1 cellular context compared by ENCODE assay signal in the genomic region with DNA sequence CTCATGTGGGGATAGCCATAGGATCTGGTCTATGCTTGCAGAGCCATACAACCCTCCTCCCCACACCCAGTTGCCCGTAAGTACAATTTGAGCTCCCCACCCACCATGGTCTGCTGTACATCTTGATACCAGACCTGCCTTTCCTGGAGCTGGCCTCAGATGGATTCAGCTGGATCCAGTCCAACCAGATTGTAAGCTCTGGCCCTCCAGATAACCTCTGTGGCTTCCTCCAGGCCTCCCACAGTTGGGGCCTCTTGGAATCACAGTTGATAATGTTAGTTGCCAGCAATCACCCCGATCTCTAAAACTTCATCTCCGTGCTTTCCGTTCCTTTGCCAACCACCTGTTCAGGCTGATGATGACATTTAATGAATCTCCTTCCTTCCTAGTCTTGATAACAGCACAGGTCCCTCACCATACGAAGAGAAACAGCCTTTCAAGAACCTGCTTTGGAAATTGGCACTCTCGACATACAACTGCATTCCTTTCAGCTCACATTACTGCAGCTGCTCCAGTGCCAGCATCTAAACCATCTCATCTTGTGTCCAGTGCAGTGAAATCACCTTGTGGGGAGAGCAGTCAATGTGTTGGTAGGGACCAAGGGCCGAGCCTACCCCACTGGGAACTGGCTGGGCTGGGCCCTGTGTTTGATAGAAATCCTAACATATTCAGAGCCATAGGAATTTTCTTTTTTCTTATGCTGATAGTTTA.
A peak's percentile ranks its signal among the peaks of the same experiment; 100 is the strongest.
TF ChIP-seq lines count a peak whose summit lies in the region.

No MANE protein-coding gene starts in this region.

TF ChIP-seq in GM23338, 12 proteins besides CTCF, POLR2A, EP300 and RAD21 (continued from another document):
- TF ChIP-seq, protein P1, sequence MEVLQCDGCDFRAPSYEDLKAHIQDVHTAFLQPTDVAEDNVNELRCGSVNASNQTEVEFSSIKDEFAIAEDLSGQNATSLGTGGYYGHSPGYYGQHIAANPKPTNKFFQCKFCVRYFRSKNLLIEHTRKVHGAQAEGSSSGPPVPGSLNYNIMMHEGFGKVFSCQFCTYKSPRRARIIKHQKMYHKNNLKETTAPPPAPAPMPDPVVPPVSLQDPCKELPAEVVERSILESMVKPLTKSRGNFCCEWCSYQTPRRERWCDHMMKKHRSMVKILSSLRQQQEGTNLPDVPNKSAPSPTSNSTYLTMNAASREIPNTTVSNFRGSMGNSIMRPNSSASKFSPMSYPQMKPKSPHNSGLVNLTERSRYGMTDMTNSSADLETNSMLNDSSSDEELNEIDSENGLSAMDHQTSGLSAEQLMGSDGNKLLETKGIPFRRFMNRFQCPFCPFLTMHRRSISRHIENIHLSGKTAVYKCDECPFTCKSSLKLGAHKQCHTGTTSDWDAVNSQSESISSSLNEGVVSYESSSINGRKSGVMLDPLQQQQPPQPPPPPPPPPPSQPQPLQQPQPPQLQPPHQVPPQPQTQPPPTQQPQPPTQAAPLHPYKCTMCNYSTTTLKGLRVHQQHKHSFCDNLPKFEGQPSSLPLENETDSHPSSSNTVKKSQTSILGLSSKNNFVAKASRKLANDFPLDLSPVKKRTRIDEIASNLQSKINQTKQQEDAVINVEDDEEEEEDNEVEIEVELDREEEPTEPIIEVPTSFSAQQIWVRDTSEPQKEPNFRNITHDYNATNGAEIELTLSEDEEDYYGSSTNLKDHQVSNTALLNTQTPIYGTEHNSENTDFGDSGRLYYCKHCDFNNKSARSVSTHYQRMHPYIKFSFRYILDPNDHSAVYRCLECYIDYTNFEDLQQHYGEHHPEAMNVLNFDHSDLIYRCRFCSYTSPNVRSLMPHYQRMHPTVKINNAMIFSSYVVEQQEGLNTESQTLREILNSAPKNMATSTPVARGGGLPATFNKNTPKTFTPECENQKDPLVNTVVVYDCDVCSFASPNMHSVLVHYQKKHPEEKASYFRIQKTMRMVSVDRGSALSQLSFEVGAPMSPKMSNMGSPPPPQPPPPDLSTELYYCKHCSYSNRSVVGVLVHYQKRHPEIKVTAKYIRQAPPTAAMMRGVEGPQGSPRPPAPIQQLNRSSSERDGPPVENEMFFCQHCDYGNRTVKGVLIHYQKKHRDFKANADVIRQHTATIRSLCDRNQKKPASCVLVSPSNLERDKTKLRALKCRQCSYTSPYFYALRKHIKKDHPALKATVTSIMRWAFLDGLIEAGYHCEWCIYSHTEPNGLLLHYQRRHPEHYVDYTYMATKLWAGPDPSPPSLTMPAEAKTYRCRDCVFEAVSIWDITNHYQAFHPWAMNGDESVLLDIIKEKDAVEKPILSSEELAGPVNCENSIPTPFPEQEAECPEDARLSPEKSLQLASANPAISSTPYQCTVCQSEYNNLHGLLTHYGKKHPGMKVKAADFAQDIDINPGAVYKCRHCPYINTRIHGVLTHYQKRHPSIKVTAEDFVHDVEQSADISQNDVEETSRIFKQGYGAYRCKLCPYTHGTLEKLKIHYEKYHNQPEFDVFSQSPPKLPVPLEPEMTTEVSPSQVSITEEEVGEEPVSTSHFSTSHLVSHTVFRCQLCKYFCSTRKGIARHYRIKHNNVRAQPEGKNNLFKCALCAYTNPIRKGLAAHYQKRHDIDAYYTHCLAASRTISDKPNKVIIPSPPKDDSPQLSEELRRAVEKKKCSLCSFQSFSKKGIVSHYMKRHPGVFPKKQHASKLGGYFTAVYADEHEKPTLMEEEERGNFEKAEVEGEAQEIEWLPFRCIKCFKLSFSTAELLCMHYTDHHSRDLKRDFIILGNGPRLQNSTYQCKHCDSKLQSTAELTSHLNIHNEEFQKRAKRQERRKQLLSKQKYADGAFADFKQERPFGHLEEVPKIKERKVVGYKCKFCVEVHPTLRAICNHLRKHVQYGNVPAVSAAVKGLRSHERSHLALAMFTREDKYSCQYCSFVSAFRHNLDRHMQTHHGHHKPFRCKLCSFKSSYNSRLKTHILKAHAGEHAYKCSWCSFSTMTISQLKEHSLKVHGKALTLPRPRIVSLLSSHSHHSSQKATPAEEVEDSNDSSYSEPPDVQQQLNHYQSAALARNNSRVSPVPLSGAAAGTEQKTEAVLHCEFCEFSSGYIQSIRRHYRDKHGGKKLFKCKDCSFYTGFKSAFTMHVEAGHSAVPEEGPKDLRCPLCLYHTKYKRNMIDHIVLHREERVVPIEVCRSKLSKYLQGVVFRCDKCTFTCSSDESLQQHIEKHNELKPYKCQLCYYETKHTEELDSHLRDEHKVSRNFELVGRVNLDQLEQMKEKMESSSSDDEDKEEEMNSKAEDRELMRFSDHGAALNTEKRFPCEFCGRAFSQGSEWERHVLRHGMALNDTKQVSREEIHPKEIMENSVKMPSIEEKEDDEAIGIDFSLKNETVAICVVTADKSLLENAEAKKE (CRISPR knock-in tag; IDR thresholded peaks at IDR 0.05): 0 out of 2 replicates have a peak, but pooled peaks have one; percentile 24
- TF ChIP-seq STAT1 (IDR thresholded peaks at IDR 0.05; ENCODE audit: unreplicated experiment) (no peak), EZH2phosphoT487 (IDR thresholded peaks at IDR 0.05; ENCODE audit: unreplicated experiment) (no peak)
